In genomic region chr16:24729967-24730815, GRCh38 we compare ENCODE assay signal across 8 cellular contexts. TPM values are rescaled to one million over a fixed set of nuclear protein-coding genes. Genes with fewer than 3 reads are reported as not detected.
DNase-seq lines count a peak whose midpoint lies in the region; ATAC-seq lines count a peak whose summit lies in the region.

No MANE protein-coding gene starts in this region.

- H3K27ac ChIP-seq in ectodermal cell (ENCODE audit: insufficient read depth, low read depth, low read length, poor library complexity, severe bottlenecking) (peak overlapping the region; percentile 92), mesodermal cell (ENCODE audit: low read depth, low read length, severe bottlenecking) (peak overlapping the region; percentile 89), subcutaneous abdominal adipose tissue (ENCODE audit: low read depth, low read length) (peak overlapping the region; percentile 96)

- H3K4me3 ChIP-seq in ectodermal cell (ENCODE audit: insufficient read depth, low read depth, low read length) (peak overlapping the region; percentile 90), mesodermal cell (ENCODE audit: extremely low read depth, insufficient read depth, low read length, poor library complexity, severe bottlenecking) (peak overlapping the region; percentile 75), subcutaneous abdominal adipose tissue (ENCODE audit: low read depth in 1 of 5, low read length in 5 of 5) (peak overlapping the region; percentile 82 to 94 (median 87))

- WGBS in ectodermal cell, 2 experiments, result 0 to 1% methylated on average over 45 to 53 of the region's 59 CpGs
- WGBS in mesodermal cell (ENCODE audit: insufficient coverage in 2 of 2), 2 experiments, result 0% methylated on average over 4 to 15 of the region's 59 CpGs

- H3K36me3 ChIP-seq in ectodermal cell (ENCODE audit: control insufficient read depth, insufficient read depth, low read length) (peaks cover 6% of the 10 kb centered on the region), mesodermal cell (ENCODE audit: control insufficient read depth, insufficient read depth, low read length) (peaks cover 34% of the 10 kb centered on the region), subcutaneous abdominal adipose tissue (ENCODE audit: control insufficient read depth in 5 of 5, insufficient read depth in 5 of 5, low read length in 5 of 5) (peaks cover 0 to 11% (median 0%) of the 10 kb centered on the region in 5 donors)

- H3K4me1 ChIP-seq in ectodermal cell (ENCODE audit: control insufficient read depth, insufficient read depth, low read length) (peaks cover 14% of the 10 kb centered on the region), mesodermal cell (ENCODE audit: control insufficient read depth, insufficient read depth, low read length, poor library complexity, severe bottlenecking) (peaks cover 15% of the 10 kb centered on the region), subcutaneous abdominal adipose tissue (ENCODE audit: control insufficient read depth in 5 of 5, insufficient read depth in 5 of 5, low read length in 5 of 5) (peaks cover 5 to 56% (median 50%) of the 10 kb centered on the region in 5 donors)

- peak; percentile 7 for ATAC-seq in HG03558 (IDR thresholded peaks at IDR 0.05; ENCODE audit: extremely low read depth, unreplicated experiment)

- DNase-seq in NCI-H2171 treated with DMSO at 0.1 percent for 48 hours (lab: John Stamatoyannopoulos, UW) (peak; percentile 24), NCI-H2171 (lab: John Stamatoyannopoulos, UW) (no peak), NCI-H1436 (lab: John Stamatoyannopoulos, UW) (no peak)
- peak; percentile 14 to 21 for DNase-seq in activated CD4-positive, alpha-beta T cell treated with anti-CD3 and anti-CD28 coated beads for 24 hours (ENCODE audit: low read depth in 2 of 2)

- peak overlapping the region; percentile 76 to 93 (median 81) for H3K9ac ChIP-seq in subcutaneous abdominal adipose tissue (ENCODE audit: low read length in 5 of 5)

- H3K27me3 ChIP-seq in ectodermal cell (ENCODE audit: control insufficient read depth, insufficient read depth, low read length, poor library complexity, severe bottlenecking), result no peaks in the 10 kb centered on the region
- H3K27me3 ChIP-seq in subcutaneous abdominal adipose tissue (ENCODE audit: control insufficient read depth in 5 of 5, insufficient read depth in 4 of 5, low read length in 5 of 5), result no peaks in the 10 kb centered on the region

- H3K9me3 ChIP-seq in ectodermal cell (ENCODE audit: control insufficient read depth, low read length), result no peaks in the 10 kb centered on the region
- H3K9me3 ChIP-seq in mesodermal cell (ENCODE audit: control insufficient read depth, low read length), result no peaks in the 10 kb centered on the region
- H3K9me3 ChIP-seq in subcutaneous abdominal adipose tissue (ENCODE audit: control insufficient read depth in 5 of 5, low read length in 5 of 5), result no peaks in the 10 kb centered on the region

RNA-seq across cellular contexts. Expression of gene TNRC6A, which starts 0.7 kb away (rescaled TPM):
- polyA plus RNA-seq in ectodermal cell (2013, experiment 1 of 4), result 81.0 TPM
- polyA plus RNA-seq in ectodermal cell (2013, experiment 2 of 4), result 80.6 TPM
- polyA plus RNA-seq in ectodermal cell (2013, experiment 3 of 4), result 56.2 TPM
- 68.0 TPM for polyA plus RNA-seq in ectodermal cell (2013, experiment 4 of 4)
- 41.2 TPM for polyA plus RNA-seq in mesodermal cell (2013, experiment 1 of 2)
- polyA plus RNA-seq in mesodermal cell (2013, experiment 2 of 2), result 33.2 TPM

Comparison
In these comparisons a context has a peak if more than half of its experiments do, and no peak if none do; other contexts are left out.
1. DNase-seq: peak in NCI-H2171 treated with DMSO at 0.1 percent for 48 hours (single experiment) and activated CD4-positive, alpha-beta T cell treated with anti-CD3 and anti-CD28 coated beads for 24 hours (2 of 2); none in NCI-H2171 (single experiment) and NCI-H1436 (single experiment).
2. Peak in every context shown above with its lines, with median percentiles within 50 percentile points of each other: H3K27ac ChIP-seq and H3K4me3 ChIP-seq.